In the genomic region with DNA sequence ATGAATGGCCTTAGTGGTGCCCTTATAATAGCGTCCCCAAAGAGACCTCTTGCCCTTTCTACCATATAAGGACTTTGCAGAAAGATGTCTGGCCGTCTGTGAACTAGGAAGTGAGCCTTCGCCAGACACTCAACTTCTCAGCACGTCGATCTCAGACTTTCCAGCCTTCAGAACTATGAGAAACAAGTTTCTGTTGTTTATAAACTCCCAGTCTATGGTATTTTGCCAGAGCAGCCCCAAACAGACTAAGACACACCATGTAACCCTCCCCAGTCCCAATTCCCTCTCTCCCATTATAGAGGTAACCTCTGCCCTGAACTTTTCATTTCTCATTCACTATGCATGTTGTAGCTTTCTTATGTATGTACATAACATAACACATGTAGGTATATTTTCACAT, we compare ENCODE assay signal across 2 cellular contexts.
TF ChIP-seq lines count a peak whose summit lies in the region.

No MANE protein-coding gene starts in this region.

TF ChIP-seq in SK-N-SH, 30 proteins besides CTCF, POLR2A, EP300 and RAD21 (continued from another document):
- TF ChIP-seq, protein P1, sequence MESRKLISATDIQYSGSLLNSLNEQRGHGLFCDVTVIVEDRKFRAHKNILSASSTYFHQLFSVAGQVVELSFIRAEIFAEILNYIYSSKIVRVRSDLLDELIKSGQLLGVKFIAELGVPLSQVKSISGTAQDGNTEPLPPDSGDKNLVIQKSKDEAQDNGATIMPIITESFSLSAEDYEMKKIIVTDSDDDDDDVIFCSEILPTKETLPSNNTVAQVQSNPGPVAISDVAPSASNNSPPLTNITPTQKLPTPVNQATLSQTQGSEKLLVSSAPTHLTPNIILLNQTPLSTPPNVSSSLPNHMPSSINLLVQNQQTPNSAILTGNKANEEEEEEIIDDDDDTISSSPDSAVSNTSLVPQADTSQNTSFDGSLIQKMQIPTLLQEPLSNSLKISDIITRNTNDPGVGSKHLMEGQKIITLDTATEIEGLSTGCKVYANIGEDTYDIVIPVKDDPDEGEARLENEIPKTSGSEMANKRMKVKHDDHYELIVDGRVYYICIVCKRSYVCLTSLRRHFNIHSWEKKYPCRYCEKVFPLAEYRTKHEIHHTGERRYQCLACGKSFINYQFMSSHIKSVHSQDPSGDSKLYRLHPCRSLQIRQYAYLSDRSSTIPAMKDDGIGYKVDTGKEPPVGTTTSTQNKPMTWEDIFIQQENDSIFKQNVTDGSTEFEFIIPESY (IDR thresholded peaks at IDR 0.05; ENCODE audit: borderline replicate concordance, low read depth) = no peak
- TF ChIP-seq TEAD4 (IDR thresholded peaks at IDR 0.05; ENCODE audit: borderline replicate concordance, insufficient read depth) (no peak), RXRA (IDR thresholded peaks at IDR 0.05; ENCODE audit: borderline replicate concordance, low read depth) (no peak), RFX5 (IDR thresholded peaks at IDR 0.05; ENCODE audit: low read length) (no peak), MXI1 (IDR thresholded peaks at IDR 0.05; ENCODE audit: low read depth, low read length) (no peak), NFIC (IDR thresholded peaks at IDR 0.05; ENCODE audit: borderline replicate concordance) (no peak), GABPA (IDR thresholded peaks at IDR 0.05; ENCODE audit: low read depth) (no peak), NRF1 (IDR thresholded peaks at IDR 0.05; ENCODE audit: low read depth, low read length) (no peak), GATA2 (CRISPR knock-in tag; IDR thresholded peaks at IDR 0.05) (no peak)
- TF ChIP-seq, protein P2, sequence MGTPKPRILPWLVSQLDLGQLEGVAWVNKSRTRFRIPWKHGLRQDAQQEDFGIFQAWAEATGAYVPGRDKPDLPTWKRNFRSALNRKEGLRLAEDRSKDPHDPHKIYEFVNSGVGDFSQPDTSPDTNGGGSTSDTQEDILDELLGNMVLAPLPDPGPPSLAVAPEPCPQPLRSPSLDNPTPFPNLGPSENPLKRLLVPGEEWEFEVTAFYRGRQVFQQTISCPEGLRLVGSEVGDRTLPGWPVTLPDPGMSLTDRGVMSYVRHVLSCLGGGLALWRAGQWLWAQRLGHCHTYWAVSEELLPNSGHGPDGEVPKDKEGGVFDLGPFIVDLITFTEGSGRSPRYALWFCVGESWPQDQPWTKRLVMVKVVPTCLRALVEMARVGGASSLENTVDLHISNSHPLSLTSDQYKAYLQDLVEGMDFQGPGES (IDR thresholded peaks at IDR 0.05; ENCODE audit: low read depth, low read length) = no peak
- TF ChIP-seq, protein P3, sequence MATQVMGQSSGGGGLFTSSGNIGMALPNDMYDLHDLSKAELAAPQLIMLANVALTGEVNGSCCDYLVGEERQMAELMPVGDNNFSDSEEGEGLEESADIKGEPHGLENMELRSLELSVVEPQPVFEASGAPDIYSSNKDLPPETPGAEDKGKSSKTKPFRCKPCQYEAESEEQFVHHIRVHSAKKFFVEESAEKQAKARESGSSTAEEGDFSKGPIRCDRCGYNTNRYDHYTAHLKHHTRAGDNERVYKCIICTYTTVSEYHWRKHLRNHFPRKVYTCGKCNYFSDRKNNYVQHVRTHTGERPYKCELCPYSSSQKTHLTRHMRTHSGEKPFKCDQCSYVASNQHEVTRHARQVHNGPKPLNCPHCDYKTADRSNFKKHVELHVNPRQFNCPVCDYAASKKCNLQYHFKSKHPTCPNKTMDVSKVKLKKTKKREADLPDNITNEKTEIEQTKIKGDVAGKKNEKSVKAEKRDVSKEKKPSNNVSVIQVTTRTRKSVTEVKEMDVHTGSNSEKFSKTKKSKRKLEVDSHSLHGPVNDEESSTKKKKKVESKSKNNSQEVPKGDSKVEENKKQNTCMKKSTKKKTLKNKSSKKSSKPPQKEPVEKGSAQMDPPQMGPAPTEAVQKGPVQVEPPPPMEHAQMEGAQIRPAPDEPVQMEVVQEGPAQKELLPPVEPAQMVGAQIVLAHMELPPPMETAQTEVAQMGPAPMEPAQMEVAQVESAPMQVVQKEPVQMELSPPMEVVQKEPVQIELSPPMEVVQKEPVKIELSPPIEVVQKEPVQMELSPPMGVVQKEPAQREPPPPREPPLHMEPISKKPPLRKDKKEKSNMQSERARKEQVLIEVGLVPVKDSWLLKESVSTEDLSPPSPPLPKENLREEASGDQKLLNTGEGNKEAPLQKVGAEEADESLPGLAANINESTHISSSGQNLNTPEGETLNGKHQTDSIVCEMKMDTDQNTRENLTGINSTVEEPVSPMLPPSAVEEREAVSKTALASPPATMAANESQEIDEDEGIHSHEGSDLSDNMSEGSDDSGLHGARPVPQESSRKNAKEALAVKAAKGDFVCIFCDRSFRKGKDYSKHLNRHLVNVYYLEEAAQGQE (IDR thresholded peaks at IDR 0.05; ENCODE audit: low read depth, low read length) = no peak

TF ChIP-seq in SK-N-SH treated with all-trans-retinoic acid at 6 μM for 48 hours, 23 proteins besides CTCF, POLR2A, EP300 and RAD21 (continued from another document):
- TF ChIP-seq, protein P4, sequence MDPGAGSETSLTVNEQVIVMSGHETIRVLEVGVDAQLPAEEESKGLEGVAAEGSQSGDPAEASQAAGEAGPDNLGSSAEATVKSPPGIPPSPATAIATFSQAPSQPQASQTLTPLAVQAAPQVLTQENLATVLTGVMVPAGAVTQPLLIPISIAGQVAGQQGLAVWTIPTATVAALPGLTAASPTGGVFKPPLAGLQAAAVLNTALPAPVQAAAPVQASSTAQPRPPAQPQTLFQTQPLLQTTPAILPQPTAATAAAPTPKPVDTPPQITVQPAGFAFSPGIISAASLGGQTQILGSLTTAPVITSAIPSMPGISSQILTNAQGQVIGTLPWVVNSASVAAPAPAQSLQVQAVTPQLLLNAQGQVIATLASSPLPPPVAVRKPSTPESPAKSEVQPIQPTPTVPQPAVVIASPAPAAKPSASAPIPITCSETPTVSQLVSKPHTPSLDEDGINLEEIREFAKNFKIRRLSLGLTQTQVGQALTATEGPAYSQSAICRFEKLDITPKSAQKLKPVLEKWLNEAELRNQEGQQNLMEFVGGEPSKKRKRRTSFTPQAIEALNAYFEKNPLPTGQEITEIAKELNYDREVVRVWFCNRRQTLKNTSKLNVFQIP (CRISPR knock-in tag; IDR thresholded peaks at IDR 0.05; ENCODE audit: borderline replicate concordance, low read depth) = no peak
- TF ChIP-seq, protein P5, sequence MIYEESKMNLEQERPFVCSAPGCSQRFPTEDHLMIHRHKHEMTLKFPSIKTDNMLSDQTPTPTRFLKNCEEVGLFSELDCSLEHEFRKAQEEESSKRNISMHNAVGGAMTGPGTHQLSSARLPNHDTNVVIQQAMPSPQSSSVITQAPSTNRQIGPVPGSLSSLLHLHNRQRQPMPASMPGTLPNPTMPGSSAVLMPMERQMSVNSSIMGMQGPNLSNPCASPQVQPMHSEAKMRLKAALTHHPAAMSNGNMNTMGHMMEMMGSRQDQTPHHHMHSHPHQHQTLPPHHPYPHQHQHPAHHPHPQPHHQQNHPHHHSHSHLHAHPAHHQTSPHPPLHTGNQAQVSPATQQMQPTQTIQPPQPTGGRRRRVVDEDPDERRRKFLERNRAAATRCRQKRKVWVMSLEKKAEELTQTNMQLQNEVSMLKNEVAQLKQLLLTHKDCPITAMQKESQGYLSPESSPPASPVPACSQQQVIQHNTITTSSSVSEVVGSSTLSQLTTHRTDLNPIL (CRISPR knock-in tag; IDR thresholded peaks at IDR 0.05; ENCODE audit: low read depth) = no peak
- TF ChIP-seq SNAI2 (CRISPR knock-in tag; IDR thresholded peaks at IDR 0.05) = no peak
- no peak for TF ChIP-seq ESRRG (CRISPR knock-in tag; IDR thresholded peaks at IDR 0.05)
- no peak for TF ChIP-seq BACH2 (CRISPR knock-in tag; IDR thresholded peaks at IDR 0.05; ENCODE audit: borderline replicate concordance)
- TF ChIP-seq ZFP3 (CRISPR knock-in tag; IDR thresholded peaks at IDR 0.05) = no peak
